ENCODE assay signal across 26 cellular contexts in genomic region chr3:73418636-73419035, GRCh38.
A peak's percentile ranks its signal among the peaks of the same experiment; 100 is the strongest.
DNase-seq lines count a peak whose midpoint lies in the region; ATAC-seq, FAIRE-seq and TF ChIP-seq lines count a peak whose summit lies in the region.
"Had no signal": no experiment of that assay in that cellular context is flagged by ENCODE, and none has a peak within 500 bp of the region (broad histone marks: within the 10 kb centered on the region; RNA-seq: fewer than 3 reads in every experiment).

No MANE protein-coding gene starts in this region.

- H3K9me1 ChIP-seq in IMR-90 (ENCODE audit: insufficient read depth, low read length) = peaks cover 6% of the 10 kb centered on the region; the same call in 1 of the 2 replicates

- in situ Hi-C loops in IMR-90 (cut with MboI; ENCODE audit: low sequenced_read_pairs) = no loop called here

- dilution Hi-C loops in IMR-90 (cut with HindIII; ENCODE audit: low sequenced_read_pairs, unreplicated experiment) = no loop called here

- H3K4me3 ChIP-seq in IMR-90 (ENCODE audit: insufficient read depth, low read depth, low read length) (no peak overlapping the region), H1 (ENCODE audit: extremely low read depth in 1 of 4, insufficient read depth in 2 of 4, low read depth in 3 of 4, low read length in 4 of 4) (no peak overlapping the region), smooth muscle cell (no peak overlapping the region), coronary artery (no peak overlapping the region)
- H3K4me3 ChIP-seq: GM12878, mucosa of descending colon had no signal

- H3K36me3 Mint-ChIP-seq in mesothelial cell of epicardium = peaks cover 2% of the 10 kb centered on the region
- H3K36me3 Mint-ChIP-seq: activated naive CD4-positive, alpha-beta T cell treated with anti-CD3 and anti-CD28 coated beads, Interleukin-2, amount 10 ng/mL, durations not matched to agents 7 days and 5 days; stimulated activated effector memory CD8-positive, alpha-beta T cell treated with anti-CD3 and anti-CD28 coated beads, Interleukin-12 subunit alpha, Interleukin-12 subunit beta, amount 100 ng/mL, for 72 hours had no signal

- no TSS peak for BruUV-seq in IMR-90 (replicated peaks; lab: Mats Ljungman, UMichigan)

- H2BK120ac ChIP-seq in IMR-90 (ENCODE audit: low read depth, low read length) (peak overlapping the region; percentile 24; the same call in 1 of the 2 replicates), H1 (replicated peaks; ENCODE audit: low read depth, low read length) (no peak overlapping the region)

- H3K4me1 ChIP-seq in IMR-90 (ENCODE audit: control insufficient read depth, insufficient read depth, low read length) (peaks cover 6% of the 10 kb centered on the region; the same call in 1 of the 2 replicates), H1 (replicated peaks in 1 of 4; ENCODE audit: control insufficient read depth in 3 of 4, insufficient read depth in 4 of 4, low read length in 3 of 4) (no peaks in the 10 kb centered on the region; a peak in 2 of 7 replicates), smooth muscle cell (ENCODE audit: low read depth) (peaks cover 5% of the 10 kb centered on the region)

- TF ChIP-seq CTCF in IMR-90 (conservative IDR thresholded peaks at IDR 0.05; ENCODE audit: low read depth, low read length) (no peak), H1 (IDR thresholded peaks at IDR 0.05; ENCODE audit: control extremely low read depth in 1 of 3, insufficient read depth in 1 of 3, low read depth in 1 of 3, low read length in 3 of 3) (no peak), mesothelial cell of epicardium (IDR thresholded peaks at IDR 0.05; ENCODE audit: unreplicated experiment) (no peak), smooth muscle cell (IDR thresholded peaks at IDR 0.05; ENCODE audit: borderline replicate concordance, insufficient read depth, poor library complexity, severe bottlenecking) (no peak), coronary artery (IDR thresholded peaks at IDR 0.05) (no peak)

- no peaks in the 10 kb centered on the region for H3K79me2 ChIP-seq in H1 (ENCODE audit: control insufficient read depth in 1 of 2, insufficient read depth in 2 of 2, low read length in 2 of 2)
- peaks cover 93% of the 10 kb centered on the region for H3K79me2 ChIP-seq in smooth muscle cell (ENCODE audit: low read depth)

- H4K5ac ChIP-seq in IMR-90 (ENCODE audit: low read depth, low read length) = peak overlapping the region; percentile 30
- H4K5ac ChIP-seq in H1 (ENCODE audit: insufficient read length, low read depth, low read length) = no peak overlapping the region

- H3K9me3 ChIP-seq in IMR-90 (ENCODE audit: control insufficient read depth, insufficient read depth, low read length) = no peaks in the 10 kb centered on the region
- H3K9me3 ChIP-seq in H1 (ENCODE audit: insufficient read depth in 2 of 2, low read depth in 1 of 2, low read length in 1 of 2) = no peaks in the 10 kb centered on the region
- no peaks in the 10 kb centered on the region for H3K9me3 ChIP-seq in smooth muscle cell (replicated peaks; ENCODE audit: low read depth)
- H3K9me3 ChIP-seq: heart left ventricle, mucosa of descending colon, thoracic aorta had no signal

- peak overlapping the region; percentile 95 for H3K27ac Mint-ChIP-seq in mesothelial cell of epicardium
- H3K27ac Mint-ChIP-seq: activated naive CD4-positive, alpha-beta T cell treated with anti-CD3 and anti-CD28 coated beads, Interleukin-2, amount 10 ng/mL, durations not matched to agents 7 days and 5 days; stimulated activated effector memory CD8-positive, alpha-beta T cell treated with anti-CD3 and anti-CD28 coated beads, Interleukin-12 subunit alpha, Interleukin-12 subunit beta, amount 100 ng/mL, for 72 hours had no signal

- H3K56ac ChIP-seq in IMR-90 (ENCODE audit: extremely low read depth, insufficient read depth, low read length) = no peak overlapping the region
- no peak overlapping the region for H3K56ac ChIP-seq in H1 (replicated peaks; ENCODE audit: insufficient read length, low read depth, low read length)

- H3K9ac ChIP-seq in IMR-90 (ENCODE audit: low read depth, low read length) = no peak overlapping the region
- no peak overlapping the region for H3K9ac ChIP-seq in H1 (replicated peaks in 1 of 4; ENCODE audit: extremely low read depth in 1 of 4, low read depth in 3 of 4, low read length in 3 of 4)
- H3K9ac ChIP-seq in smooth muscle cell (ENCODE audit: low read depth) = no peak overlapping the region

- H2AK5ac ChIP-seq in IMR-90 (ENCODE audit: low read depth, low read length) = 0 out of 2 replicates have a peak overlapping the region, but pooled peaks have one; percentile 5
- H2AK5ac ChIP-seq in H1 (ENCODE audit: low read depth, low read length) = no peak overlapping the region

- H2AFZ ChIP-seq in IMR-90 (replicated peaks; ENCODE audit: low read length, poor library complexity) (no peak overlapping the region), H1 (ENCODE audit: low read length) (no peak overlapping the region), smooth muscle cell (ENCODE audit: low read depth) (no peak overlapping the region)

- no peaks in the 10 kb centered on the region for H3K23me2 ChIP-seq in H1 (ENCODE audit: low read depth, low read length)

- H3K18ac ChIP-seq in IMR-90 (ENCODE audit: low read depth, low read length) = peak overlapping the region; percentile 51; the same call in 1 of the 2 replicates
- H3K18ac ChIP-seq in H1 (ENCODE audit: extremely low read depth, low read length) = no peak overlapping the region

- TF ChIP-seq POLR2A in IMR-90 (IDR thresholded peaks at IDR 0.05; ENCODE audit: low read depth, low read length) (no peak), H1 (IDR thresholded peaks at IDR 0.05; ENCODE audit: control extremely low read depth in 1 of 2, low read depth in 2 of 2, low read length in 2 of 2) (no peak)

- no peak overlapping the region for H2BK5ac ChIP-seq in IMR-90 (ENCODE audit: low read depth, low read length, poor library complexity, severe bottlenecking)
- H2BK5ac ChIP-seq in H1 (ENCODE audit: low read depth, low read length) = no peak overlapping the region

- H3K9me3 Mint-ChIP-seq in mesothelial cell of epicardium = peaks cover 5% of the 10 kb centered on the region
- H3K9me3 Mint-ChIP-seq: activated naive CD4-positive, alpha-beta T cell treated with anti-CD3 and anti-CD28 coated beads, Interleukin-2, amount 10 ng/mL, durations not matched to agents 7 days and 5 days; stimulated activated effector memory CD8-positive, alpha-beta T cell treated with anti-CD3 and anti-CD28 coated beads, Interleukin-12 subunit alpha, Interleukin-12 subunit beta, amount 100 ng/mL, for 72 hours had no signal

- DNase-seq in IMR-90 (no peak), H1 (ENCODE audit: low read depth in 1 of 2, low spot score in 2 of 2) (no peak), mesothelial cell of epicardium (ENCODE audit: low spot score in 2 of 2, unreplicated experiment in 2 of 2) (no peak), smooth muscle cell (lab: John Stamatoyannopoulos, UW; ENCODE audit: unreplicated experiment) (no peak), NCI-H345 (lab: John Stamatoyannopoulos, UW) (no peak), coronary artery (ENCODE audit: low spot score) (no peak), pons (ENCODE audit: low spot score) (no peak)
- DNase-seq: activated CD4-positive, alpha-beta T cell treated with anti-CD3 and anti-CD28 coated beads, Interleukin-2, amount 50 U/mL, for 1 hour; activated naive CD4-positive, alpha-beta T cell treated with anti-CD3 and anti-CD28 coated beads, Interleukin-2, amount 10 ng/mL, durations not matched to agents 7 days and 5 days; central memory CD4-positive, alpha-beta T cell; dorsolateral prefrontal cortex; HCEC 1CT; heart left ventricle; mucosa of descending colon; NCI-H1105; NCI-H2029 treated with DMSO at 0.1 percent for 48 hours; NCI-H226; small intestine; stimulated activated CD4-positive, alpha-beta T cell treated with anti-CD3 and anti-CD28 coated beads, Interleukin-2, amount 100 ng/mL, for 48 hours; T-helper 9 cell had no signal

- no peak overlapping the region for H2BK15ac ChIP-seq in IMR-90 (ENCODE audit: low read depth, low read length)
- H2BK15ac ChIP-seq in H1 (ENCODE audit: low read length) = no peak overlapping the region

- no peaks in the 10 kb centered on the region for H3K36me3 ChIP-seq in IMR-90 (ENCODE audit: control insufficient read depth, insufficient read depth, low read length)
- no peaks in the 10 kb centered on the region for H3K36me3 ChIP-seq in H1 (ENCODE audit: control insufficient read depth in 2 of 4, insufficient read depth in 4 of 4, low read length in 3 of 4)
- H3K36me3 ChIP-seq in smooth muscle cell (ENCODE audit: low read depth) = no peaks in the 10 kb centered on the region
- H3K36me3 ChIP-seq: heart left ventricle, thoracic aorta had no signal

- peaks cover 46% of the 10 kb centered on the region for H3K4me1 Mint-ChIP-seq in mesothelial cell of epicardium
- H3K4me1 Mint-ChIP-seq: activated naive CD4-positive, alpha-beta T cell treated with anti-CD3 and anti-CD28 coated beads, Interleukin-2, amount 10 ng/mL, durations not matched to agents 7 days and 5 days; stimulated activated effector memory CD8-positive, alpha-beta T cell treated with anti-CD3 and anti-CD28 coated beads, Interleukin-12 subunit alpha, Interleukin-12 subunit beta, amount 100 ng/mL, for 72 hours had no signal

- FAIRE-seq in H1 (lab: Jason Lieb, UNC) = peak; percentile 7
- FAIRE-seq: endothelial cell of umbilical vein, GM12878, small intestine had no signal

- H3K23ac ChIP-seq in IMR-90 (ENCODE audit: low read depth, low read length) (no peak overlapping the region), H1 (ENCODE audit: insufficient read length) (no peak overlapping the region)

- H3K14ac ChIP-seq in IMR-90 (replicated peaks; ENCODE audit: low read depth, low read length) (peak overlapping the region; percentile 52), H1 (ENCODE audit: insufficient read length) (no peak overlapping the region)

- H3K79me1 ChIP-seq in IMR-90 (ENCODE audit: low read depth in 1 of 2, low read length in 2 of 2) = peaks cover 0 to 11% of the 10 kb centered on the region in 2 experiments; a peak in 1 of 4 replicates
- no peaks in the 10 kb centered on the region for H3K79me1 ChIP-seq in H1 (ENCODE audit: low read depth, low read length)

- ATAC-seq in IMR-90 (ENCODE audit: low read depth) (no peak), GM21447 (IDR thresholded peaks at IDR 0.05; ENCODE audit: unreplicated experiment) (no peak)
- ATAC-seq: GM12878; mucosa of descending colon; Right ventricle myocardium inferior; stimulated activated effector memory CD8-positive, alpha-beta T cell treated with anti-CD3 and anti-CD28 coated beads, Interleukin-12 subunit alpha, Interleukin-12 subunit beta, amount 100 ng/mL, for 72 hours had no signal

- no peak overlapping the region for H3K4me2 ChIP-seq in IMR-90 (ENCODE audit: low read depth, low read length)
- H3K4me2 ChIP-seq in H1 (ENCODE audit: insufficient read depth in 1 of 2, low read depth in 2 of 2, low read length in 2 of 2) = no peak overlapping the region
- H3K4me2 ChIP-seq in smooth muscle cell = no peak overlapping the region

- no peak overlapping the region for H2AK9ac ChIP-seq in IMR-90 (replicated peaks; ENCODE audit: low read depth, low read length, poor library complexity)

- no peaks in the 10 kb centered on the region for H3K27me3 ChIP-seq in IMR-90 (ENCODE audit: control insufficient read depth, insufficient read depth, low read length)
- no peaks in the 10 kb centered on the region for H3K27me3 ChIP-seq in H1 (replicated peaks in 1 of 4; ENCODE audit: control insufficient read depth in 3 of 4, extremely low read depth in 1 of 4, insufficient read depth in 3 of 4, low read length in 3 of 4)
- no peaks in the 10 kb centered on the region for H3K27me3 ChIP-seq in smooth muscle cell (ENCODE audit: low read depth)
- H3K27me3 ChIP-seq: heart left ventricle had no signal

- no peak overlapping the region for H2BK12ac ChIP-seq in H1 (ENCODE audit: low read depth, low read length)

- H3K27ac ChIP-seq in IMR-90 (ENCODE audit: insufficient read depth, low read length) = 0 out of 2 replicates have a peak overlapping the region, but pooled peaks have one; percentile 13
- no peak overlapping the region for H3K27ac ChIP-seq in H1 (ENCODE audit: low read depth, low read length)
- H3K27ac ChIP-seq in smooth muscle cell (ENCODE audit: low read depth) = peak overlapping the region; percentile 50
- no peak overlapping the region for H3K27ac ChIP-seq in coronary artery
- H3K27ac ChIP-seq: dorsolateral prefrontal cortex had no signal

- H4K8ac ChIP-seq in IMR-90 (ENCODE audit: low read depth in 2 of 2, low read length in 2 of 2) = no peak overlapping the region; a peak in 1 of 4 replicates
- H4K8ac ChIP-seq in H1 (ENCODE audit: extremely low read depth, insufficient read depth, low read length) = no peak overlapping the region

- WGBS in IMR-90 (ENCODE audit: extremely low coverage in 2 of 2, insufficient read length in 1 of 2), 2 experiments = 100% methylated on average over 1 of the region's 3 CpGs; no CpG with 5 or more reads in 1 of the 2 experiments
- WGBS in H1 (ENCODE audit: extremely low coverage in 1 of 2, insufficient coverage in 1 of 2, insufficient read length in 1 of 2, insufficient replicate concordance in 2 of 2, low coverage in 1 of 2, low lambda C conversion rate in 2 of 2, missing lambda C conversion rate in 1 of 2), 2 experiments = 91% methylated on average over 3 of the region's 3 CpGs; no CpG with 5 or more reads in 1 of the 2 experiments
- WGBS in smooth muscle cell (ENCODE audit: low lambda C conversion rate) = 81% methylated on average over 3 of the region's 3 CpGs

- CTCF ChIA-PET in IMR-90 (lab: Yijun Ruan, JAX) (interaction anchor here (1.0 kb wide), 1 partner anchor 52 kb away, joined by 3 read pairs; no protein-coding TSS in a partner anchor), H1 (lab: Charles Lee; ENCODE audit: partially characterized antibody) (interaction anchor here (0.9 to 2.4 kb wide), 18 partner anchors 8 to 251 kb away, joined by 3 to 20 read pairs (median 5); no protein-coding TSS in a partner anchor)

- H4K91ac ChIP-seq in IMR-90 (ENCODE audit: insufficient read depth, low read depth, low read length) (peak overlapping the region; percentile 8; the same call in 1 of the 2 replicates), H1 (replicated peaks; ENCODE audit: insufficient read length, low read length) (no peak overlapping the region)

- H2BK20ac ChIP-seq in IMR-90 (ENCODE audit: low read depth, low read length) = no peak overlapping the region
- no peak overlapping the region for H2BK20ac ChIP-seq in H1 (ENCODE audit: low read length)

- TF ChIP-seq RAD21 in IMR-90 (IDR thresholded peaks at IDR 0.05; ENCODE audit: low read length) = no peak
- TF ChIP-seq RAD21 in H1 (IDR thresholded peaks at IDR 0.05 in 1 of 2, conservative IDR thresholded peaks at IDR 0.05 in 1 of 2; ENCODE audit: low read depth in 2 of 2, low read length in 2 of 2) = no peak

- peak overlapping the region; percentile 19; the same call in 1 of the 2 replicates for H3K4ac ChIP-seq in IMR-90 (ENCODE audit: low read depth, low read length)
- no peak overlapping the region for H3K4ac ChIP-seq in H1 (replicated peaks; ENCODE audit: insufficient read length, low read depth, low read length)

- no peak for TF ChIP-seq EP300 in H1 (IDR thresholded peaks at IDR 0.05; ENCODE audit: borderline replicate concordance in 1 of 2, low read depth in 2 of 2, low read length in 2 of 2)

- H3F3A ChIP-seq in smooth muscle cell (ENCODE audit: low read depth) = peaks cover 10% of the 10 kb centered on the region

- H4K20me1 ChIP-seq in IMR-90 (ENCODE audit: insufficient read depth, low read length) (peaks cover 4% of the 10 kb centered on the region; the same call in 1 of the 2 replicates), H1 (replicated peaks in 1 of 2; ENCODE audit: control insufficient read depth in 1 of 2, insufficient read depth in 2 of 2, low read length in 2 of 2) (peaks cover 2 to 4% of the 10 kb centered on the region in 2 experiments), smooth muscle cell (ENCODE audit: low read depth) (peaks cover 100% of the 10 kb centered on the region)

- POLR2A ChIA-PET in IMR-90 (lab: Charles Lee; ENCODE audit: unreplicated experiment) (no interaction called here), H1 (lab: Charles Lee; ENCODE audit: partially characterized antibody) (no interaction called here)

- H3K27me3 Mint-ChIP-seq in mesothelial cell of epicardium (ENCODE audit: low read depth) = no peaks in the 10 kb centered on the region
- H3K27me3 Mint-ChIP-seq: activated naive CD4-positive, alpha-beta T cell treated with anti-CD3 and anti-CD28 coated beads, Interleukin-2, amount 10 ng/mL, durations not matched to agents 7 days and 5 days had no signal

- no peak overlapping the region for H3K4me3 Mint-ChIP-seq in mesothelial cell of epicardium
- H3K4me3 Mint-ChIP-seq: activated naive CD4-positive, alpha-beta T cell treated with anti-CD3 and anti-CD28 coated beads, Interleukin-2, amount 10 ng/mL, durations not matched to agents 7 days and 5 days; stimulated activated effector memory CD8-positive, alpha-beta T cell treated with anti-CD3 and anti-CD28 coated beads, Interleukin-12 subunit alpha, Interleukin-12 subunit beta, amount 100 ng/mL, for 72 hours had no signal

- intact Hi-C loops in IMR-90 (cut with micrococcal nuclease) = no loop called here

Comparison
In these comparisons a context has a peak if more than half of its experiments do, and no peak if none do; other contexts are left out.
1. H3K27ac ChIP-seq: peak in IMR-90 (single experiment) and smooth muscle cell (single experiment); none in H1 (single experiment) and coronary artery (0 of 2).